20 cellular contexts compared by ENCODE assay signal in genomic region chrX:1400731-1401471, GRCh38. TPM values are rescaled to one million over a fixed set of nuclear protein-coding genes. Genes with fewer than 3 reads are reported as not detected.
A peak's percentile ranks its signal among the peaks of the same experiment; 100 is the strongest.
DNase-seq lines count a peak whose midpoint lies in the region; ATAC-seq, FAIRE-seq and TF ChIP-seq lines count a peak whose summit lies in the region.
"Had no signal": no experiment of that assay in that cellular context is flagged by ENCODE, and none has a peak within 500 bp of the region (broad histone marks: within the 10 kb centered on the region; RNA-seq: fewer than 3 reads in every experiment).

No MANE protein-coding gene starts in this region.

- no peak for TF ChIP-seq RAD21 in A549 (conservative IDR thresholded peaks at IDR 0.05 in 1 of 2, IDR thresholded peaks at IDR 0.05 in 1 of 2)

- no peak overlapping the region for H4K91ac ChIP-seq in H9 (ENCODE audit: insufficient read length, low read depth, low read length)

- H3K56ac ChIP-seq in H9 (ENCODE audit: insufficient read length, low read depth, low read length), result no peak overlapping the region

- H3K9me3 Mint-ChIP-seq in H9, result no peaks in the 10 kb centered on the region
- H3K9me3 Mint-ChIP-seq: activated naive CD4-positive, alpha-beta T cell treated with anti-CD3 and anti-CD28 coated beads, Interleukin-2, amount 50 U/mL, for 24 hours; brain had no signal

- H3K23ac ChIP-seq in H9 (ENCODE audit: insufficient read length, low read depth, low read length), result no peak overlapping the region

- 90% methylated on average over 23 of the region's 27 CpGs for WGBS in A549 (ENCODE audit: missing lambda C conversion rate)
- WGBS in H9 (ENCODE audit: extremely low coverage, insufficient read length, low lambda C conversion rate), result no CpG with 5 or more reads among the region's 27 CpGs
- WGBS in ectodermal cell, 2 experiments, result 88 to 90% methylated on average over 27 of the region's 27 CpGs
- WGBS in right lobe of liver (ENCODE audit: insufficient coverage, low coverage, low lambda C conversion rate, missing lambda C conversion rate), result 69% methylated on average over 16 of the region's 27 CpGs

- no peak for TF ChIP-seq EP300 in A549 (IDR thresholded peaks at IDR 0.05)

- H3K36me3 Mint-ChIP-seq in H9 (ENCODE audit: insufficient read depth in 1 of 3, low read depth in 3 of 3), result peaks cover 12 to 49% (median 18%) of the 10 kb centered on the region in 3 experiments
- H3K36me3 Mint-ChIP-seq: activated naive CD4-positive, alpha-beta T cell treated with anti-CD3 and anti-CD28 coated beads, Interleukin-2, amount 50 U/mL, for 24 hours had no signal

- no peak overlapping the region; a peak in 2 of 7 replicates for H3K27ac Mint-ChIP-seq in H9
- H3K27ac Mint-ChIP-seq: activated naive CD4-positive, alpha-beta T cell treated with anti-CD3 and anti-CD28 coated beads, Interleukin-2, amount 50 U/mL, for 24 hours; brain; stimulated activated memory B cell treated with anti-CD40 and anti-IgM and Interleukin-4, amounts not matched to agents 10 μg/mL and 1 μg/mL and 100 μg/mL, for 72 hours had no signal

- H4K20me1 ChIP-seq in H9 (ENCODE audit: control insufficient read depth, insufficient read depth, insufficient read length), result peaks cover 2% of the 10 kb centered on the region

- no peak overlapping the region for H4K8ac ChIP-seq in H9 (replicated peaks; ENCODE audit: insufficient read length, low read depth, low read length)

- H3K4me1 ChIP-seq in A549, result no peaks in the 10 kb centered on the region
- H3K4me1 ChIP-seq in H9 (ENCODE audit: insufficient read depth, low read length), result no peaks in the 10 kb centered on the region; the same call in 1 of the 2 replicates
- H3K4me1 ChIP-seq in ectodermal cell (ENCODE audit: control insufficient read depth, insufficient read depth, low read length), result no peaks in the 10 kb centered on the region
- no peaks in the 10 kb centered on the region for H3K4me1 ChIP-seq in right lobe of liver
- H3K4me1 ChIP-seq: HAP-1, thyroid gland had no signal

- H3K27me3 Mint-ChIP-seq in H9 (ENCODE audit: low read depth), result no peaks in the 10 kb centered on the region
- H3K27me3 Mint-ChIP-seq: activated naive CD4-positive, alpha-beta T cell treated with anti-CD3 and anti-CD28 coated beads, Interleukin-2, amount 50 U/mL, for 24 hours; brain; stimulated activated memory B cell treated with anti-CD40 and anti-IgM and Interleukin-4, amounts not matched to agents 10 μg/mL and 1 μg/mL and 100 μg/mL, for 72 hours had no signal

- FAIRE-seq in A549 (lab: Jason Lieb, UNC), result no peak
- FAIRE-seq: HTR-8/SVneo, TTC549 had no signal

- H3K4ac ChIP-seq in H9 (ENCODE audit: low read depth, low read length), result no peak overlapping the region

- no peak overlapping the region for H3K14ac ChIP-seq in H9 (ENCODE audit: insufficient read depth, low read length)

- H3K9me3 ChIP-seq in A549 (no peaks in the 10 kb centered on the region), H9 (ENCODE audit: control insufficient read depth, low read depth, low read length) (no peaks in the 10 kb centered on the region), ectodermal cell (ENCODE audit: control insufficient read depth, low read length) (no peaks in the 10 kb centered on the region), right lobe of liver (no peaks in the 10 kb centered on the region)
- H3K9me3 ChIP-seq: HAP-1, MG63, thyroid gland had no signal

- H3K79me2 ChIP-seq in H9 (ENCODE audit: insufficient read depth, low read length), result no peaks in the 10 kb centered on the region

- H3K4me1 Mint-ChIP-seq in H9, result peaks cover 2 to 6% of the 10 kb centered on the region in 2 experiments; a peak in 2 of 4 replicates

- POLR2A ChIA-PET in A549 (lab: Yijun Ruan, JAX) (no interaction called here), HEK293T (lab: Yijun Ruan, JAX) (no interaction called here)

- CTCF ChIA-PET in A549 (lab: Yijun Ruan, JAX), result no interaction called here
- CTCF ChIA-PET in HEK293T (lab: Yijun Ruan, JAX), result no interaction called here

- H2AFZ ChIP-seq in H9 (ENCODE audit: low read length), result no peak overlapping the region

- no peak overlapping the region for H4K5ac ChIP-seq in H9 (ENCODE audit: insufficient read length, low read depth, low read length)

- TF ChIP-seq CTCF in A549 (IDR thresholded peaks at IDR 0.05), result no peak
- no peak for TF ChIP-seq CTCF in H9 (conservative IDR thresholded peaks at IDR 0.05)
- no peak for TF ChIP-seq CTCF in right lobe of liver (IDR thresholded peaks at IDR 0.05)

- H3K4me2 ChIP-seq in A549 (no peak overlapping the region), H9 (ENCODE audit: insufficient read depth, insufficient read length, low read length) (no peak overlapping the region)
- H3K4me2 ChIP-seq: smooth muscle cell had no signal

- no peaks in the 10 kb centered on the region for H3K23me2 ChIP-seq in H9 (ENCODE audit: insufficient read length, low read depth, low read length, poor library complexity, severe bottlenecking)

- no peak overlapping the region for H3K4me3 ChIP-seq in A549
- no peak overlapping the region for H3K4me3 ChIP-seq in ectodermal cell (ENCODE audit: insufficient read depth, low read depth, low read length)
- no peak overlapping the region for H3K4me3 ChIP-seq in right lobe of liver
- H3K4me3 ChIP-seq: HAP-1, MG63, smooth muscle cell, thyroid gland had no signal

- H3K9ac ChIP-seq in H9 (ENCODE audit: extremely low read depth, insufficient read length, low read length), result no peak overlapping the region

- no peak overlapping the region for H2BK12ac ChIP-seq in H9 (ENCODE audit: insufficient read length, low read depth, low read length)

- H3T11ph ChIP-seq in H9 (ENCODE audit: low read length), result no peak overlapping the region

- H2AK5ac ChIP-seq in H9 (ENCODE audit: insufficient read length, low read length), result no peak overlapping the region

- H2BK15ac ChIP-seq in H9 (ENCODE audit: low read depth, low read length), result no peak overlapping the region

- H2BK20ac ChIP-seq in H9 (ENCODE audit: low read depth, low read length, poor library complexity, severe bottlenecking), result no peak overlapping the region

- intact Hi-C loops in right lobe of liver (cut with DNase I), result no loop called here

- H2BK5ac ChIP-seq in H9 (ENCODE audit: insufficient read length, low read length), result no peak overlapping the region

- no peak overlapping the region for H2BK120ac ChIP-seq in H9 (ENCODE audit: low read depth, low read length, poor library complexity, severe bottlenecking)

- TF ChIP-seq POLR2A in A549 (IDR thresholded peaks at IDR 0.05; ENCODE audit: low read length), result no peak
- no peak for TF ChIP-seq POLR2A in right lobe of liver (IDR thresholded peaks at IDR 0.05)

- H3K27me3 ChIP-seq in H9 (ENCODE audit: insufficient read depth, low read length) (no peaks in the 10 kb centered on the region), ectodermal cell (ENCODE audit: control insufficient read depth, insufficient read depth, low read length, poor library complexity, severe bottlenecking) (no peaks in the 10 kb centered on the region), right lobe of liver (no peaks in the 10 kb centered on the region)
- H3K27me3 ChIP-seq: MG63, thyroid gland had no signal

- ATAC-seq in A549, result peak; percentile 25 to 32; a peak in 3 of 6 replicates
- ATAC-seq in right lobe of liver, result peak in 3 of 4 donors; percentile 19 to 67 (median 28)
- no peak for ATAC-seq in GM21381 (IDR thresholded peaks at IDR 0.05; ENCODE audit: unreplicated experiment)
- ATAC-seq in GM21526 (IDR thresholded peaks at IDR 0.05; ENCODE audit: low FRiP score, unreplicated experiment), result no peak
- ATAC-seq in HG03095 (IDR thresholded peaks at IDR 0.05; ENCODE audit: unreplicated experiment), result no peak
- ATAC-seq: stimulated activated memory B cell treated with anti-CD40 and anti-IgM and Interleukin-4, amounts not matched to agents 10 μg/mL and 1 μg/mL and 100 μg/mL, for 72 hours had no signal

- DNase-seq in A549 (ENCODE audit: low read depth in 1 of 2, low spot score in 1 of 2) (no peak), H9 (peak; percentile 97), right lobe of liver (peak in 1 of 3 donors; percentile 52), HEK293T (ENCODE audit: extremely low spot score) (no peak)
- DNase-seq: Calu3, MG63, NCI-H187, NCI-H510A, thyroid gland had no signal

- H3K27ac ChIP-seq in A549 (no peak overlapping the region), H9 (ENCODE audit: insufficient read length, low read depth, low read length) (no peak overlapping the region), ectodermal cell (ENCODE audit: insufficient read depth, low read depth, low read length, poor library complexity, severe bottlenecking) (peak overlapping the region; percentile 26), right lobe of liver (no peak overlapping the region)
- H3K27ac ChIP-seq: thyroid gland had no signal

- H3K36me3 ChIP-seq in ectodermal cell (ENCODE audit: control insufficient read depth, insufficient read depth, low read length) (peaks cover 41% of the 10 kb centered on the region), right lobe of liver (peaks cover 0 to 14% (median 9%) of the 10 kb centered on the region in 4 donors)

- H3K18ac ChIP-seq in H9 (ENCODE audit: insufficient read length, low read depth, low read length), result no peak overlapping the region

- no peak overlapping the region for H3K4me3 Mint-ChIP-seq in H9
- H3K4me3 Mint-ChIP-seq: activated naive CD4-positive, alpha-beta T cell treated with anti-CD3 and anti-CD28 coated beads, Interleukin-2, amount 50 U/mL, for 24 hours; brain; stimulated activated memory B cell treated with anti-CD40 and anti-IgM and Interleukin-4, amounts not matched to agents 10 μg/mL and 1 μg/mL and 100 μg/mL, for 72 hours had no signal

- peaks cover under 1% of the 10 kb centered on the region for H3K79me1 ChIP-seq in H9 (ENCODE audit: insufficient read depth, low read depth, low read length, poor library complexity, severe bottlenecking)

RNA-seq across cellular contexts. Expression of gene SLC25A6, which starts 9.0 kb away (rescaled TPM):
- polyA plus RNA-seq in A549 (2011; rRNA removed) (252 and 291 TPM in 2 replicates), A549 (2017; fragmentation: RNase III; extraction: RNeasy Plus Mini Kit Qiagen cat#74134 plus additional on column Dnase treatment) (439 to 448 TPM (median 446 TPM) in 3 replicates)
- 933 and 1,036 TPM in 2 replicates for polyA plus RNA-seq in A549 (2012; cell fraction: cytosol; rRNA removed)
- 681 and 864 TPM in 2 replicates for polyA plus RNA-seq in A549 (2012; cell fraction: nucleus; rRNA removed)
- polyA minus RNA-seq in A549 (2011; rRNA and poly(A)+ RNA removed), result 205 and 259 TPM in 2 replicates
- total RNA-seq in H9 (2021) (553 and 558 TPM in 2 replicates), right lobe of liver (10 to 100 TPM; 44.3 to 87.8 (median 57.0) TPM)
- polyA plus RNA-seq in ectodermal cell (2013, experiment 1 of 4), result 453 TPM
- polyA plus RNA-seq in ectodermal cell (2013, experiment 2 of 4), result 444 TPM
- polyA plus RNA-seq in ectodermal cell (2013, experiment 3 of 4), result 381 TPM
- polyA plus RNA-seq in ectodermal cell (2013, experiment 4 of 4), result 399 TPM

RNA-seq across cellular contexts. Expression of gene ASMTL, which starts 51.8 kb away (rescaled TPM):
- polyA plus RNA-seq in A549 (2011; rRNA removed), result 15.4 and 15.6 TPM in 2 replicates
- polyA plus RNA-seq in A549 (2012; cell fraction: cytosol; rRNA removed), result 26.6 and 30.8 TPM in 2 replicates
- polyA plus RNA-seq in A549 (2012; cell fraction: nucleus; rRNA removed), result 39.8 and 40.3 TPM in 2 replicates
- 12.2 to 14.4 TPM (median 12.3 TPM) in 3 replicates for polyA plus RNA-seq in A549 (2017; fragmentation: RNase III; extraction: RNeasy Plus Mini Kit Qiagen cat#74134 plus additional on column Dnase treatment)
- polyA minus RNA-seq in A549 (2011; rRNA and poly(A)+ RNA removed), result 14.7 and 16.7 TPM in 2 replicates
- 59.8 and 64.2 TPM in 2 replicates for total RNA-seq in H9 (2021)
- 108 TPM for polyA plus RNA-seq in ectodermal cell (2013, experiment 1 of 4)
- 124 TPM for polyA plus RNA-seq in ectodermal cell (2013, experiment 2 of 4)
- 79.2 TPM for polyA plus RNA-seq in ectodermal cell (2013, experiment 3 of 4)
- 81.3 TPM for polyA plus RNA-seq in ectodermal cell (2013, experiment 4 of 4)
- 10 to 100 TPM; 12.5 to 27.3 (median 18.6) TPM for total RNA-seq in right lobe of liver

Comparison
In these comparisons a context has a peak if more than half of its experiments do, and no peak if none do; other contexts are left out.
1. ATAC-seq: peak in A549 (2 of 2) and right lobe of liver (3 of 4); none in GM21381 (single experiment), GM21526 (single experiment) and HG03095 (single experiment).